ENCODE assay signal across 1 cellular context in the genomic region with DNA sequence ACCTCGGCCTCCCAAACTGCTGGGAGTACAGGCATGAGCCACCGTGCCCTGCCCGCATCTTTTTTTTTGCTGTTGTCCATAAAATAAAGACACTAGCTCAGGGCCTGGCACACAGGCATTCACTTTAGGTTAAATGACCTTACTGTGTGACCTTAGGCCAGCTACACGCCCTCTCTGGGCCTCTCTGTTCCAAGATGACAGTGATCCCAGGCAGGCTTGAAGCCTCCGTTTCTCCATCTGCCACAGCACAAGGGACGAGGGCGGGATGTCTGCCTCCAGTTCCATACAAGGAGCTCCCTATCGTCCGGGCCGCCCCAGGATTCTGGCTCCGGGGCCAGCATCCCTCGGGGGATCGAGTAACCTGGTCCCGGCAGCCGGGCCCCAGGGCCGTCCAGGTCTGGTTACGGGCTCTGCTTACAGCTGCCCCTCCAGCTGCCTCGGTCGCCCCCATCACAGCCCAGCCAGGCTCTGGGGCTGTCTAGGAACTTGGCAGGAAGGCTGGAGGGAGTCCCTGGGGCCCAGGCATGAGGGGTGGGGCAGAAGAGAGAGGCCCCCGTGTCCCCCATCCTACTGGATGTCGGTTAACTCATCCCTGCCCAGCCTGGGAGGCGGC.
TF ChIP-seq lines count a peak whose summit lies in the region.

No MANE protein-coding gene starts in this region.

TF ChIP-seq in K562, 482 proteins besides CTCF, POLR2A, EP300 and RAD21 (continued from another document):
- TF ChIP-seq, protein P1, sequence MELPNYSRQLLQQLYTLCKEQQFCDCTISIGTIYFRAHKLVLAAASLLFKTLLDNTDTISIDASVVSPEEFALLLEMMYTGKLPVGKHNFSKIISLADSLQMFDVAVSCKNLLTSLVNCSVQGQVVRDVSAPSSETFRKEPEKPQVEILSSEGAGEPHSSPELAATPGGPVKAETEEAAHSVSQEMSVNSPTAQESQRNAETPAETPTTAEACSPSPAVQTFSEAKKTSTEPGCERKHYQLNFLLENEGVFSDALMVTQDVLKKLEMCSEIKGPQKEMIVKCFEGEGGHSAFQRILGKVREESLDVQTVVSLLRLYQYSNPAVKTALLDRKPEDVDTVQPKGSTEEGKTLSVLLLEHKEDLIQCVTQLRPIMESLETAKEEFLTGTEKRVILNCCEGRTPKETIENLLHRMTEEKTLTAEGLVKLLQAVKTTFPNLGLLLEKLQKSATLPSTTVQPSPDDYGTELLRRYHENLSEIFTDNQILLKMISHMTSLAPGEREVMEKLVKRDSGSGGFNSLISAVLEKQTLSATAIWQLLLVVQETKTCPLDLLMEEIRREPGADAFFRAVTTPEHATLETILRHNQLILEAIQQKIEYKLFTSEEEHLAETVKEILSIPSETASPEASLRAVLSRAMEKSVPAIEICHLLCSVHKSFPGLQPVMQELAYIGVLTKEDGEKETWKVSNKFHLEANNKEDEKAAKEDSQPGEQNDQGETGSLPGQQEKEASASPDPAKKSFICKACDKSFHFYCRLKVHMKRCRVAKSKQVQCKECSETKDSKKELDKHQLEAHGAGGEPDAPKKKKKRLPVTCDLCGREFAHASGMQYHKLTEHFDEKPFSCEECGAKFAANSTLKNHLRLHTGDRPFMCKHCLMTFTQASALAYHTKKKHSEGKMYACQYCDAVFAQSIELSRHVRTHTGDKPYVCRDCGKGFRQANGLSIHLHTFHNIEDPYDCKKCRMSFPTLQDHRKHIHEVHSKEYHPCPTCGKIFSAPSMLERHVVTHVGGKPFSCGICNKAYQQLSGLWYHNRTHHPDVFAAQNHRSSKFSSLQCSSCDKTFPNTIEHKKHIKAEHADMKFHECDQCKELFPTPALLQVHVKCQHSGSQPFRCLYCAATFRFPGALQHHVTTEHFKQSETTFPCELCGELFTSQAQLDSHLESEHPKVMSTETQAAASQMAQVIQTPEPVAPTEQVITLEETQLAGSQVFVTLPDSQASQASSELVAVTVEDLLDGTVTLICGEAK (IDR thresholded peaks at IDR 0.05), result no peak
- TF ChIP-seq, protein P1 (CRISPR knock-in tag; IDR thresholded peaks at IDR 0.05), result no peak
- no peak for TF ChIP-seq FOXK1 (CRISPR knock-in tag; IDR thresholded peaks at IDR 0.05; ENCODE audit: borderline replicate concordance)
